ENCODE assay signal across 21 cellular contexts in genomic region chr16:86027366-86028126, GRCh38.
A peak's percentile ranks its signal among the peaks of the same experiment; 100 is the strongest.
DNase-seq lines count a peak whose midpoint lies in the region; ATAC-seq, FAIRE-seq and TF ChIP-seq lines count a peak whose summit lies in the region.
"Had no signal": no experiment of that assay in that cellular context is flagged by ENCODE, and none has a peak within 500 bp of the region (broad histone marks: within the 10 kb centered on the region; RNA-seq: fewer than 3 reads in every experiment).

No MANE protein-coding gene starts in this region.

- no peak for FAIRE-seq in H54 (lab: Jason Lieb, UNC)
- FAIRE-seq: GM19239, RCC 7860 had no signal

- no peak overlapping the region for H3K27ac Mint-ChIP-seq in MCF 10A (ENCODE audit: low read depth, unreplicated experiment)

- H3K27ac ChIP-seq in PC-3 (ENCODE audit: low read length): no peak overlapping the region
- H3K27ac ChIP-seq: C4-2B had no signal

- POLR2A ChIA-PET in PC-3 (lab: Charles Lee; ENCODE audit: unreplicated experiment) (no interaction called here), MCF 10A (lab: Yijun Ruan, JAX) (no interaction called here)

- DNase-seq in DMS79 (lab: John Stamatoyannopoulos, UW) (peak; percentile 27), PC-3 (peak; percentile 38), ecto neural progenitor cell (ENCODE audit: low spot score) (peak; percentile 17), omental fat pad (ENCODE audit: low spot score) (peak; percentile 5), MCF 10A (ENCODE audit: unreplicated experiment) (no peak), HCEC 1CT (no peak), H54 (ENCODE audit: insufficient read length, low spot score) (no peak)
- DNase-seq in activated CD4-positive, CD25-positive, alpha-beta regulatory T cell treated with anti-CD3 and anti-CD28 coated beads, Interleukin-2, amount 50 U/mL, for 72 hours: no peak
- DNase-seq: DMS 273 treated with DMSO at 0.1 percent for 48 hours, KBM-7, NCI-H1048, NCI-H146, NCI-H2081, NCI-H510A treated with DMSO at 0.1 percent for 48 hours, NCI-H82, SHP77, SK-N-SH had no signal

- H3K79me2 ChIP-seq in PC-3 (ENCODE audit: low read length): no peaks in the 10 kb centered on the region

- peaks cover 74% of the 10 kb centered on the region for H3K27me3 Mint-ChIP-seq in MCF 10A (ENCODE audit: insufficient read depth, unreplicated experiment)

- H3K4me3 ChIP-seq in PC-3 (ENCODE audit: low read length): no peak overlapping the region
- H3K4me3 ChIP-seq: HAP-1 had no signal

- H4K20me1 ChIP-seq in PC-3 (ENCODE audit: low read length): no peaks in the 10 kb centered on the region

- H3K9me2 ChIP-seq in PC-3 (replicated peaks; ENCODE audit: low read length): no peaks in the 10 kb centered on the region
- H3K9me2 ChIP-seq: SK-N-SH had no signal

- H3F3A ChIP-seq in PC-3 (ENCODE audit: low read length, unreplicated experiment): no peaks in the 10 kb centered on the region

- H3K4me3 Mint-ChIP-seq in MCF 10A (ENCODE audit: unreplicated experiment): no peak overlapping the region

- H3K9me3 ChIP-seq in PC-3 (ENCODE audit: low read length): no peaks in the 10 kb centered on the region
- H3K9me3 ChIP-seq: SK-N-SH had no signal

- TF ChIP-seq CTCF in PC-3 (conservative IDR thresholded peaks at IDR 0.05; ENCODE audit: low read depth, low read length): no peak
- no peak for TF ChIP-seq CTCF in omental fat pad (IDR thresholded peaks at IDR 0.05)
- TF ChIP-seq CTCF in MCF 10A (IDR thresholded peaks at IDR 0.05; ENCODE audit: unreplicated experiment): no peak

- peaks cover 5% of the 10 kb centered on the region for H3K36me3 Mint-ChIP-seq in MCF 10A (ENCODE audit: insufficient read depth, unreplicated experiment)

- no peaks in the 10 kb centered on the region for H3K36me3 ChIP-seq in PC-3 (ENCODE audit: low read depth, low read length)
- H3K36me3 ChIP-seq: HAP-1 had no signal

- ATAC-seq in PC-3 (no peak), omental fat pad (ENCODE audit: low FRiP score) (no peak)

- intact Hi-C loops in PC-3 (cut with micrococcal nuclease) (no loop called here), MCF 10A (cut with micrococcal nuclease) (no loop called here)

- no peak for TF ChIP-seq POLR2A in H54 (IDR thresholded peaks at IDR 0.05; ENCODE audit: low read depth, low read length)

- H3K9me3 Mint-ChIP-seq in MCF 10A (ENCODE audit: unreplicated experiment): peaks cover 20% of the 10 kb centered on the region

- H3K9ac ChIP-seq in PC-3 (ENCODE audit: low read length): no peak overlapping the region
- H3K9ac ChIP-seq: SK-N-SH had no signal

- H3K4me1 ChIP-seq in PC-3 (ENCODE audit: insufficient read depth, low read length): no peaks in the 10 kb centered on the region
- H3K4me1 ChIP-seq: HAP-1 had no signal

- peaks cover 41% of the 10 kb centered on the region for H3K27me3 ChIP-seq in PC-3 (ENCODE audit: low read length)

- no peak overlapping the region for H2AFZ ChIP-seq in PC-3 (ENCODE audit: low read length)

- BruUV-seq in PC-3 (replicated peaks; lab: Mats Ljungman, UMichigan) (no TSS peak), MCF 10A (replicated peaks; lab: Mats Ljungman, UMichigan) (no TSS peak)

- H3K4me2 ChIP-seq in PC-3 (ENCODE audit: low read length): no peak overlapping the region
- H3K4me2 ChIP-seq: SK-N-SH had no signal

- CTCF ChIA-PET in PC-3 (lab: Charles Lee): no interaction called here
- CTCF ChIA-PET in MCF 10A (lab: Yijun Ruan, JAX): interaction anchor here (1.2 to 2.1 kb wide), 2 partner anchors 13 to 206 kb away, joined by 4 to 6 read pairs; no protein-coding TSS in a partner anchor

- H3K4me1 Mint-ChIP-seq in MCF 10A (ENCODE audit: insufficient read depth, unreplicated experiment): no peaks in the 10 kb centered on the region

Comparison
In these comparisons a context has a peak if more than half of its experiments do, and no peak if none do; other contexts are left out.
1. DNase-seq: peak in DMS79 (single experiment), PC-3 (single experiment), ecto neural progenitor cell (single experiment) and omental fat pad (single experiment); none in MCF 10A (single experiment), activated CD4-positive, CD25-positive, alpha-beta regulatory T cell treated with anti-CD3 and anti-CD28 coated beads, Interleukin-2, amount 50 U/mL, for 72 hours (single experiment), HCEC 1CT (single experiment) and H54 (single experiment).